Comparison of ENCODE assay signal across 1 cellular context in the genomic region with DNA sequence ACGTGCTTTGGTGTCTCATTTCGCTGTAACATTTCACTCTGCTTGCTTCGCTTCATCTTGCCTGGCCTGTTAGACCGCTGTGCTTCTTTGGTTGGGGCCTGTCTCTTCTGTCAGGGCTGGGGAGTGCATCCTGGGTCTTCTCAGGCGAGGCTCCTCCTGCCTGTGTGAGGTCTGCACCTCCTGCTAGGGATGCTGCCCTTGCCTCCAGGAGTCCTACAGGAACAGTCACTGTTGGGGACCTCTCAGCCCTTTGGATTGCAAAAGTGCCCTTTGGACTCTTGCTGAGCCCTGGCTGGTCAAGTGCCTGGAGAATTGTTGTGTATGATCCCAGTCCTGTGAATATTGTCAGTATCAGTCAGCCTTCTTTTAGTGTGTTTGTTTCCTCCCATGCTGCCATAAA.
A peak's percentile ranks its signal among the peaks of the same experiment; 100 is the strongest.
TF ChIP-seq lines count a peak whose summit lies in the region.

No MANE protein-coding gene starts in this region.

TF ChIP-seq in WTC11, 78 proteins besides CTCF, POLR2A, EP300 and RAD21 (continued from another document):
- TF ChIP-seq, protein P1, sequence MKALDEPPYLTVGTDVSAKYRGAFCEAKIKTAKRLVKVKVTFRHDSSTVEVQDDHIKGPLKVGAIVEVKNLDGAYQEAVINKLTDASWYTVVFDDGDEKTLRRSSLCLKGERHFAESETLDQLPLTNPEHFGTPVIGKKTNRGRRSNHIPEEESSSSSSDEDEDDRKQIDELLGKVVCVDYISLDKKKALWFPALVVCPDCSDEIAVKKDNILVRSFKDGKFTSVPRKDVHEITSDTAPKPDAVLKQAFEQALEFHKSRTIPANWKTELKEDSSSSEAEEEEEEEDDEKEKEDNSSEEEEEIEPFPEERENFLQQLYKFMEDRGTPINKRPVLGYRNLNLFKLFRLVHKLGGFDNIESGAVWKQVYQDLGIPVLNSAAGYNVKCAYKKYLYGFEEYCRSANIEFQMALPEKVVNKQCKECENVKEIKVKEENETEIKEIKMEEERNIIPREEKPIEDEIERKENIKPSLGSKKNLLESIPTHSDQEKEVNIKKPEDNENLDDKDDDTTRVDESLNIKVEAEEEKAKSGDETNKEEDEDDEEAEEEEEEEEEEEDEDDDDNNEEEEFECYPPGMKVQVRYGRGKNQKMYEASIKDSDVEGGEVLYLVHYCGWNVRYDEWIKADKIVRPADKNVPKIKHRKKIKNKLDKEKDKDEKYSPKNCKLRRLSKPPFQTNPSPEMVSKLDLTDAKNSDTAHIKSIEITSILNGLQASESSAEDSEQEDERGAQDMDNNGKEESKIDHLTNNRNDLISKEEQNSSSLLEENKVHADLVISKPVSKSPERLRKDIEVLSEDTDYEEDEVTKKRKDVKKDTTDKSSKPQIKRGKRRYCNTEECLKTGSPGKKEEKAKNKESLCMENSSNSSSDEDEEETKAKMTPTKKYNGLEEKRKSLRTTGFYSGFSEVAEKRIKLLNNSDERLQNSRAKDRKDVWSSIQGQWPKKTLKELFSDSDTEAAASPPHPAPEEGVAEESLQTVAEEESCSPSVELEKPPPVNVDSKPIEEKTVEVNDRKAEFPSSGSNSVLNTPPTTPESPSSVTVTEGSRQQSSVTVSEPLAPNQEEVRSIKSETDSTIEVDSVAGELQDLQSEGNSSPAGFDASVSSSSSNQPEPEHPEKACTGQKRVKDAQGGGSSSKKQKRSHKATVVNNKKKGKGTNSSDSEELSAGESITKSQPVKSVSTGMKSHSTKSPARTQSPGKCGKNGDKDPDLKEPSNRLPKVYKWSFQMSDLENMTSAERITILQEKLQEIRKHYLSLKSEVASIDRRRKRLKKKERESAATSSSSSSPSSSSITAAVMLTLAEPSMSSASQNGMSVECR (CRISPR knock-in tag; IDR thresholded peaks at IDR 0.05; ENCODE audit: borderline replicate concordance) = no peak
- 0 out of 2 replicates have a peak, but pooled peaks have one; percentile 17 for TF ChIP-seq USF1 (CRISPR knock-in tag; IDR thresholded peaks at IDR 0.05)
- 0 out of 2 replicates have a peak, but pooled peaks have one; percentile 37 for TF ChIP-seq FOXP1 (CRISPR knock-in tag; IDR thresholded peaks at IDR 0.05; ENCODE audit: borderline replicate concordance)
- TF ChIP-seq ZNF396 (CRISPR knock-in tag; IDR thresholded peaks at IDR 0.05; ENCODE audit: borderline replicate concordance) = no peak
- no peak for TF ChIP-seq STAT6 (CRISPR knock-in tag; conservative IDR thresholded peaks at IDR 0.05; ENCODE audit: low read depth)
- no peak for TF ChIP-seq E2F1 (CRISPR knock-in tag; IDR thresholded peaks at IDR 0.05)
- TF ChIP-seq TEAD4 (CRISPR knock-in tag; IDR thresholded peaks at IDR 0.05) = no peak
- TF ChIP-seq CREM (CRISPR knock-in tag; IDR thresholded peaks at IDR 0.05) = no peak
- TF ChIP-seq ZNF423 (CRISPR knock-in tag; IDR thresholded peaks at IDR 0.05) = peak; percentile 99
- TF ChIP-seq FOXK1 (CRISPR knock-in tag; IDR thresholded peaks at IDR 0.05) = peak; percentile 50; the same call in 1 of the 2 replicates
- TF ChIP-seq NFE2L1 (CRISPR knock-in tag; IDR thresholded peaks at IDR 0.05) = peak; percentile 40; the same call in 1 of the 2 replicates
